In the genomic region with DNA sequence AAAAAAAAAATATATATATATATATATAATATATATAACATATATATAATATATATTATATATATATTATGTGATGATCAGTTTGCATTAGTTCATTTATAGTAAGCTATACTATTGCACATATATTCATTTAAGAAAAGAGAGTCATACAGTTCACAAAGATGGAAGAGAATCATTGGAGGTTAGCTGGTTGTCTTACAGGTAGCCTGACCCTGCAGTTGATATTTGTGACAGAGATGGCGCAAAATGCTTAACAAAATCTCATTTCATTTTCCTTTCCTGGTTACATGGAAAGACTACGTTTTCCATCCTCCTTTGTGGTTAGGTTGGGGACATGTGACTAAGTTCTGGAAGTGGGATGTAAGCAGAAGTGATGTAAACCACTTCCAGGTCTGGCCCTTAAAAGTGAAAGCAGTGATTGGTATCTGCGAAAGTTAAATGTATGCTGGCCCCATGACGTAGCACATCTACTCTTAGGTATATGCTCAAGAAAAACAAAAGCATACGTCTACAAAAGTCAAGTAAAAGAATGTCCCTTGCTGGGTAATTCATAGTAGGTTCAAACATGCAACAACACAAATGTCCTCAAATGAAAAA, we compare ENCODE assay signal across 1 cellular context.
TF ChIP-seq lines count a peak whose summit lies in the region.

No MANE protein-coding gene starts in this region.

TF ChIP-seq in IMR-90, 13 proteins besides CTCF, POLR2A, EP300 and RAD21 (continued from another document):
- TF ChIP-seq RFX5 (IDR thresholded peaks at IDR 0.05; ENCODE audit: low read depth, low read length) (no peak), NFE2L2 (IDR thresholded peaks at IDR 0.05; ENCODE audit: low read depth, low read length) (no peak), FOS (IDR thresholded peaks at IDR 0.05; ENCODE audit: low read depth, low read length) (no peak), USF2 (IDR thresholded peaks at IDR 0.05; ENCODE audit: low read depth, low read length) (no peak), CEBPB (IDR thresholded peaks at IDR 0.05; ENCODE audit: low read depth, low read length) (no peak), CHD1 (IDR thresholded peaks at IDR 0.05; ENCODE audit: low read depth, low read length) (no peak), RCOR1 (IDR thresholded peaks at IDR 0.05; ENCODE audit: insufficient replicate concordance, low read length) (no peak), BHLHE40 (IDR thresholded peaks at IDR 0.05; ENCODE audit: low read depth, low read length) (no peak)
